18 cellular contexts compared by ENCODE assay signal in the genomic region with DNA sequence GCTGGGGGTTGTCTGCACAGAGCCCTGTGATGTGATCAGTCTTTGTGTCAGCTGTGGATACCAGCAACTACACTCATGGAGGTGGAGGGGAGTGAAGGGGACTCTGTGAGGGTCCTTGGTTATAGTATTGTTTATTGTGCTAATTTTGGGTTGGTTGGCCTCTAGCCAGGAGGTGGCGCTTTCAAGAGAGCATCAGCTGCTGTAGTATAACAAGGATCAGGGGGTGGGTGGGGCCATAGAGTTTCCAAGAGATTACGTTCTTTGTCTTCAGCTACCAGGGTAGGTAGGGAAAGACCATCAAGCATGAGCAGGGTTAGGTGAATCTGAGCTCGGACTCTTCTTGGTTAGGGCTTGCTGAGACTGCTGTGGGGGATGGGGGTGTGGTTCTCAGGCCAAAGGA.
"Had no signal": no experiment of that assay in that cellular context is flagged by ENCODE, and none has a peak within 500 bp of the region (broad histone marks: within the 10 kb centered on the region; RNA-seq: fewer than 3 reads in every experiment).

No MANE protein-coding gene starts in this region.

- H3K4me3 Mint-ChIP-seq: activated CD4-positive, alpha-beta memory T cell treated with anti-CD3 and anti-CD28 coated beads for 36 hours; activated CD8-positive, alpha-beta memory T cell treated with anti-CD3 and anti-CD28 coated beads, Interleukin-2, amount 10 ng/mL, durations not matched to agents 7 days and 5 days; activated naive CD4-positive, alpha-beta T cell treated with anti-CD3 and anti-CD28 coated beads, Interleukin-2, amount 10 ng/mL, durations not matched to agents 7 days and 5 days; naive thymus-derived CD4-positive, alpha-beta T cell; stimulated activated memory B cell treated with anti-CD40 and anti-IgM and Interleukin-4, amounts not matched to agents 10 μg/mL and 1 μg/mL and 100 μg/mL, for 72 hours had no signal

- DNase-seq: activated CD4-positive, alpha-beta memory T cell treated with anti-CD3 and anti-CD28 coated beads for 36 hours; activated CD8-positive, alpha-beta memory T cell treated with anti-CD3 and anti-CD28 coated beads, Interleukin-2, amount 10 ng/mL, durations not matched to agents 7 days and 5 days; activated naive CD4-positive, alpha-beta T cell treated with anti-CD3 and anti-CD28 coated beads, Interleukin-2, amount 10 ng/mL, durations not matched to agents 7 days and 5 days; activated T-cell treated with anti-CD3 and anti-CD28 coated beads, Interleukin-2, amount 50 U/mL, for 1 hour; dermis blood vessel endothelial cell; head of caudate nucleus; islet precursor cell; mucosa of descending colon; naive thymus-derived CD4-positive, alpha-beta T cell; stimulated activated CD4-positive, alpha-beta T cell treated with anti-CD3 and anti-CD28 coated beads, Interleukin-12 subunit alpha, Interleukin-12 subunit beta, amount 100 ng/mL, for 4 hours; thyroid gland had no signal

- H3K27ac ChIP-seq: ascending aorta, breast epithelium, neutrophil, parathyroid adenoma, thyroid gland had no signal

- H3K36me3 ChIP-seq: ascending aorta, breast epithelium, neutrophil, thyroid gland had no signal

- H3K4me3 ChIP-seq: ascending aorta, breast epithelium, mucosa of descending colon, thyroid gland had no signal

- H3K36me3 Mint-ChIP-seq: activated CD4-positive, alpha-beta memory T cell treated with anti-CD3 and anti-CD28 coated beads for 36 hours; activated CD8-positive, alpha-beta memory T cell treated with anti-CD3 and anti-CD28 coated beads, Interleukin-2, amount 10 ng/mL, durations not matched to agents 7 days and 5 days; activated naive CD4-positive, alpha-beta T cell treated with anti-CD3 and anti-CD28 coated beads, Interleukin-2, amount 10 ng/mL, durations not matched to agents 7 days and 5 days; stimulated activated memory B cell treated with anti-CD40 and anti-IgM and Interleukin-4, amounts not matched to agents 10 μg/mL and 1 μg/mL and 100 μg/mL, for 72 hours had no signal

- H3K4me1 Mint-ChIP-seq: activated CD8-positive, alpha-beta memory T cell treated with anti-CD3 and anti-CD28 coated beads, Interleukin-2, amount 10 ng/mL, durations not matched to agents 7 days and 5 days; activated naive CD4-positive, alpha-beta T cell treated with anti-CD3 and anti-CD28 coated beads, Interleukin-2, amount 10 ng/mL, durations not matched to agents 7 days and 5 days had no signal

- H3K27ac Mint-ChIP-seq: activated CD4-positive, alpha-beta memory T cell treated with anti-CD3 and anti-CD28 coated beads for 36 hours; activated CD8-positive, alpha-beta memory T cell treated with anti-CD3 and anti-CD28 coated beads, Interleukin-2, amount 10 ng/mL, durations not matched to agents 7 days and 5 days; activated naive CD4-positive, alpha-beta T cell treated with anti-CD3 and anti-CD28 coated beads, Interleukin-2, amount 10 ng/mL, durations not matched to agents 7 days and 5 days; activated T-helper 2 cell treated with anti-CD3 and anti-CD28 coated beads, Interferon-gamma antibody, Interleukin-2, Interleukin-4, amounts not matched to agents 10 μg/mL and 5 μg/mL and 100 μg/mL, durations not matched to agents 14 hours and 24 hours and 36 hours; naive thymus-derived CD4-positive, alpha-beta T cell; stimulated activated memory B cell treated with anti-CD40 and anti-IgM and Interleukin-4, amounts not matched to agents 10 μg/mL and 1 μg/mL and 100 μg/mL, for 72 hours had no signal

- H2AFZ ChIP-seq: parathyroid adenoma had no signal

- H3K9me3 Mint-ChIP-seq: activated naive CD4-positive, alpha-beta T cell treated with anti-CD3 and anti-CD28 coated beads, Interleukin-2, amount 10 ng/mL, durations not matched to agents 7 days and 5 days; activated T-helper 2 cell treated with anti-CD3 and anti-CD28 coated beads, Interferon-gamma antibody, Interleukin-2, Interleukin-4, amounts not matched to agents 10 μg/mL and 5 μg/mL and 100 μg/mL, durations not matched to agents 14 hours and 24 hours and 36 hours had no signal

- H3K27me3 ChIP-seq: ascending aorta, breast epithelium, neutrophil, thyroid gland had no signal

- H3K79me2 ChIP-seq: parathyroid adenoma had no signal

- H3K4me1 ChIP-seq: ascending aorta, breast epithelium, parathyroid adenoma, thyroid gland had no signal

- H3K9me3 ChIP-seq: ascending aorta, mucosa of descending colon, neutrophil, thyroid gland had no signal

- ATAC-seq: activated CD4-positive, CD25-positive, alpha-beta regulatory T cell treated with anti-CD3 and anti-CD28 coated beads, Interleukin-2, amount 50 U/mL, for 24 hours; activated CD8-positive, alpha-beta memory T cell treated with anti-CD3 and anti-CD28 coated beads, Interleukin-2, amount 10 ng/mL, durations not matched to agents 7 days and 5 days; mucosa of descending colon; naive thymus-derived CD4-positive, alpha-beta T cell; stimulated activated memory B cell treated with anti-CD40 and anti-IgM and Interleukin-4, amounts not matched to agents 10 μg/mL and 1 μg/mL and 100 μg/mL, for 72 hours had no signal

- H3K9ac ChIP-seq: parathyroid adenoma had no signal
